8 cellular contexts compared by ENCODE assay signal in genomic region chrX:24647257-24648058, GRCh38.
DNase-seq lines count a peak whose midpoint lies in the region; ATAC-seq and TF ChIP-seq lines count a peak whose summit lies in the region.

TSS of gene PCYT1B (minus strand) at chrX:24647347. CDS start at chrX:24647105, 242 bp downstream.

- H3K36me3 Mint-ChIP-seq in memory B cell = no peaks in the 10 kb centered on the region

- no peak within 1 kb of the TSS for H3K27ac Mint-ChIP-seq in memory B cell

- DNase-seq in GM12864 (ENCODE audit: low read depth) (no peak), NCI-H510A (lab: John Stamatoyannopoulos, UW) (peak; percentile 62), memory B cell (ENCODE audit: low spot score in 2 of 2) (no peak), GM19240 (ENCODE audit: insufficient read length, low spot score) (no peak)
- peak; percentile 11 for DNase-seq in activated CD8-positive, alpha-beta memory T cell treated with anti-CD3 and anti-CD28 coated beads, Interleukin-2, amount 50 U/mL, for 1 hour (ENCODE audit: extremely low read depth)
- DNase-seq in effector CD8-positive, alpha-beta T cell (lab: John Stamatoyannopoulos, UW) = peak; percentile 32
- DNase-seq in stimulated activated CD8-positive, alpha-beta memory T cell treated with anti-CD3 and anti-CD28 coated beads, Interleukin-12 subunit alpha, Interleukin-12 subunit beta, amount 100 ng/mL, for 1 hour (ENCODE audit: low read depth) = peak; percentile 29

- peak within 1 kb of the TSS; percentile 36 for H3K4me3 ChIP-seq in GM12864 (ENCODE audit: low read depth, low read length)

- peaks cover 12% of the 10 kb centered on the region for H3K27me3 Mint-ChIP-seq in memory B cell

- TF ChIP-seq CTCF in GM12864 (IDR thresholded peaks at IDR 0.05; ENCODE audit: low read depth, low read length, missing control alignments) = no peak

- H3K4me3 Mint-ChIP-seq in memory B cell = peak within 1 kb of the TSS; percentile 80

- no peaks in the 10 kb centered on the region for H3K9me3 Mint-ChIP-seq in memory B cell

- ATAC-seq in HG03066 (IDR thresholded peaks at IDR 0.05; ENCODE audit: low read depth, unreplicated experiment) (peak; percentile 84), memory B cell (ENCODE audit: low read depth) (peak; percentile 75)

- peaks cover 12% of the 10 kb centered on the region for H3K4me1 Mint-ChIP-seq in memory B cell

Comparison
In these comparisons a context has a peak if more than half of its experiments do, and no peak if none do; other contexts are left out.
1. DNase-seq: peak in NCI-H510A (single experiment), activated CD8-positive, alpha-beta memory T cell treated with anti-CD3 and anti-CD28 coated beads, Interleukin-2, amount 50 U/mL, for 1 hour (single experiment), effector CD8-positive, alpha-beta T cell (single experiment) and stimulated activated CD8-positive, alpha-beta memory T cell treated with anti-CD3 and anti-CD28 coated beads, Interleukin-12 subunit alpha, Interleukin-12 subunit beta, amount 100 ng/mL, for 1 hour (single experiment); none in GM12864 (single experiment), memory B cell (0 of 2) and GM19240 (single experiment).